ENCODE assay signal across 13 cellular contexts in the genomic region with DNA sequence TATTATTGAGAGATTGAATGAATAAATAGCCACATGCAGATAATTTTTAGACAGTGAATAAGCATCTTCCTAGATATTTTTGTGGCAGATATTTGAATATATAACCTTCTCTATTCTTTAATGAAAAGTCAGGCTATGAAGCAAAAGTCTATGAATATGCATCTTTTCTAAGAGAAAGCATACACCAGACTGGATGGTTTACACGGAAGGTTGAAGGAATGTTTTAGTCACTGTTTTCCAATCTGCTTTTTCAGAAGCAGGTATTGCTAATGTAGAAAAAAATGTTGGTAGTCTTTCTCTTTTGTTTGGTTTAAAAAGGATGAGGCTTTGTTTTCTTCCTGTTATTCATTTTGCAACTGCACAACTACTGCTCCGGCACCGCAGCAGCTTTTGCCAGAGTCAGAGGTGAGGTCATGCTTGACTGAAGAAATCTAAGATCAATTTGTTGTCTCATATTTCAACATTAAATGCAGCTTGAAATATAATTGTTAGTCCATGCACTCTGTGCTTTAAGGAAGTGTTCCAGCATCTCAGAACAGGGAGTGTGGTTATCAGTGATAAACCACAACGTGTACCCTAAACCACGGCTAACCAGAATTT.
DNase-seq lines count a peak whose midpoint lies in the region; ATAC-seq and TF ChIP-seq lines count a peak whose summit lies in the region.
"Had no signal": no experiment of that assay in that cellular context is flagged by ENCODE, and none has a peak within 500 bp of the region (broad histone marks: within the 10 kb centered on the region; RNA-seq: fewer than 3 reads in every experiment).

No MANE protein-coding gene starts in this region.

- H3K27ac ChIP-seq in cingulate gyrus (ENCODE audit: low read depth, low read length) = peak overlapping the region; percentile 10
- H3K27ac ChIP-seq: transverse colon had no signal

- ATAC-seq in HG03439 (IDR thresholded peaks at IDR 0.05; ENCODE audit: unreplicated experiment) (no peak), GM19328 (IDR thresholded peaks at IDR 0.05; ENCODE audit: unreplicated experiment) (no peak)
- ATAC-seq: esophagus mucosa had no signal

- DNase-seq in NCI-H187 treated with DMSO at 0.1 percent for 48 hours (lab: John Stamatoyannopoulos, UW) = peak; percentile 11
- DNase-seq in NCI-H187 (lab: John Stamatoyannopoulos, UW) = no peak
- peak; percentile 3 for DNase-seq in NCI-H510A (lab: John Stamatoyannopoulos, UW)
- no peak for DNase-seq in type B pancreatic cell (ENCODE audit: extremely low spot score, unreplicated experiment)
- no peak for DNase-seq in CD14-positive monocyte (ENCODE audit: low spot score)
- DNase-seq: activated naive CD4-positive, alpha-beta T cell; mesendoderm; NCI-H774; transverse colon had no signal

- peaks cover 11% of the 10 kb centered on the region for H3K4me1 Mint-ChIP-seq in type B pancreatic cell (ENCODE audit: unreplicated experiment)
- H3K4me1 Mint-ChIP-seq in CD14-positive monocyte = no peaks in the 10 kb centered on the region

- peaks cover 8% of the 10 kb centered on the region for H3K9me3 Mint-ChIP-seq in type B pancreatic cell
- peaks cover 0 to 3% (median 0%) of the 10 kb centered on the region in 7 donors for H3K9me3 Mint-ChIP-seq in CD14-positive monocyte

- H3K27me3 Mint-ChIP-seq in type B pancreatic cell (no peaks in the 10 kb centered on the region), CD14-positive monocyte (ENCODE audit: low read depth in 3 of 3) (peaks cover 0 to 1% (median 0%) of the 10 kb centered on the region in 3 donors)

- no peak overlapping the region for H3K4me3 Mint-ChIP-seq in type B pancreatic cell
- no peak overlapping the region for H3K4me3 Mint-ChIP-seq in CD14-positive monocyte

- intact Hi-C loops in CD14-positive monocyte (cut with micrococcal nuclease) = no loop called here

- H3K27ac Mint-ChIP-seq in type B pancreatic cell (peak overlapping the region; percentile 13), CD14-positive monocyte (no peak overlapping the region)

- H3K36me3 Mint-ChIP-seq in type B pancreatic cell = no peaks in the 10 kb centered on the region
- H3K36me3 Mint-ChIP-seq in CD14-positive monocyte = no peaks in the 10 kb centered on the region

- TF ChIP-seq CTCF in type B pancreatic cell (conservative IDR thresholded peaks at IDR 0.05) = no peak
- TF ChIP-seq CTCF in CD14-positive monocyte (IDR thresholded peaks at IDR 0.05) = no peak

Comparison
In these comparisons a context has a peak if more than half of its experiments do, and no peak if none do; other contexts are left out.
1. DNase-seq: peak in NCI-H187 treated with DMSO at 0.1 percent for 48 hours (single experiment) and NCI-H510A (single experiment); none in NCI-H187 (0 of 2), type B pancreatic cell (single experiment) and CD14-positive monocyte (single experiment).